In genomic region chr19:45485301-45486077, GRCh38 we compare ENCODE assay signal across 1 cellular context.
TF ChIP-seq lines count a peak whose summit lies in the region.

No MANE protein-coding gene starts in this region.

TF ChIP-seq in K562, 482 proteins besides CTCF, POLR2A, EP300 and RAD21 (continued from another document and continues in another):
- TF ChIP-seq RNF219 (CRISPR knock-in tag; IDR thresholded peaks at IDR 0.05) (no peak), FUS (optimal IDR thresholded peaks at IDR 0.05; ENCODE audit: low read depth, low read length) (no peak), TBL1XR1 (IDR thresholded peaks at IDR 0.05; ENCODE audit: low read length in 2 of 2) (no peak), GTF2E2 (tag; IDR thresholded peaks at IDR 0.05) (no peak), ZNF584 (CRISPR knock-in tag; IDR thresholded peaks at IDR 0.05; ENCODE audit: low read depth) (peak; percentile 82), ARHGAP35 (IDR thresholded peaks at IDR 0.05; ENCODE audit: partially characterized antibody) (no peak), E2F8 (IDR thresholded peaks at IDR 0.05; ENCODE audit: low read depth, partially characterized antibody) (no peak), THRA (IDR thresholded peaks at IDR 0.05) (no peak), ZNF224 (CRISPR knock-in tag; IDR thresholded peaks at IDR 0.05) (no peak), HDAC1 (IDR thresholded peaks at IDR 0.05) (no peak), ZNF766 (CRISPR knock-in tag; conservative IDR thresholded peaks at IDR 0.05) (peak; percentile 94), ZNF217 (CRISPR knock-in tag; IDR thresholded peaks at IDR 0.05) (no peak), LCOR (CRISPR knock-in tag; IDR thresholded peaks at IDR 0.05) (0 out of 2 replicates have a peak, but pooled peaks have one; percentile 61), ATF3 (IDR thresholded peaks at IDR 0.05) (no peak), ATF3 (CRISPR knock-in tag; conservative IDR thresholded peaks at IDR 0.05) (no peak), ZEB2 (IDR thresholded peaks at IDR 0.05) (no peak), PRPF4 (IDR thresholded peaks at IDR 0.05; ENCODE audit: insufficient read depth, low read depth, low read length, poor library complexity, severe bottlenecking) (no peak), MAFF (IDR thresholded peaks at IDR 0.05; ENCODE audit: low read length) (peak; percentile 52), ETV6 (IDR thresholded peaks at IDR 0.05; ENCODE audit: borderline replicate concordance in 1 of 2, low read depth in 2 of 2, low read length in 1 of 2) (no peak), ETV6 (CRISPR knock-in tag; IDR thresholded peaks at IDR 0.05; ENCODE audit: borderline replicate concordance) (no peak), ELK1 (CRISPR knock-in tag; IDR thresholded peaks at IDR 0.05) (no peak), GABPA (tag; conservative IDR thresholded peaks at IDR 0.05; ENCODE audit: low read depth) (peak; percentile 78), CEBPG (CRISPR knock-in tag; IDR thresholded peaks at IDR 0.05) (no peak), CEBPG (tag; conservative IDR thresholded peaks at IDR 0.05 in 1 of 2, IDR thresholded peaks at IDR 0.05 in 1 of 2) (no peak), MED1 (CRISPR knock-in tag; IDR thresholded peaks at IDR 0.05; ENCODE audit: borderline replicate concordance) (no peak), KDM4B (IDR thresholded peaks at IDR 0.05; ENCODE audit: borderline replicate concordance in 2 of 2, low read depth in 1 of 2) (0 out of 4 replicates have a peak, but pooled peaks of 1 of the 2 experiments have one; percentile 61), VEZF1 (CRISPR knock-in tag; IDR thresholded peaks at IDR 0.05) (peak; percentile 59), JUND (IDR thresholded peaks at IDR 0.05; ENCODE audit: borderline replicate concordance, low read depth, low read length) (0 out of 2 replicates have a peak, but pooled peaks have one; percentile 24), JUND (tag; IDR thresholded peaks at IDR 0.05; ENCODE audit: borderline replicate concordance, low read depth, low read length) (peak; percentile 29; the same call in 1 of the 3 replicates), ZBTB26 (CRISPR knock-in tag; IDR thresholded peaks at IDR 0.05) (no peak), HSF4 (CRISPR knock-in tag; IDR thresholded peaks at IDR 0.05; ENCODE audit: borderline replicate concordance) (no peak), CHD4 (IDR thresholded peaks at IDR 0.05; ENCODE audit: insufficient read depth, insufficient replicate concordance, low read depth, low read length, poor library complexity, severe bottlenecking) (no peak), DACH1 (IDR thresholded peaks at IDR 0.05; ENCODE audit: partially characterized antibody) (no peak), ZNF407 (IDR thresholded peaks at IDR 0.05; ENCODE audit: low read depth) (no peak), ZC3H11A (IDR thresholded peaks at IDR 0.05; ENCODE audit: low read depth, low read length) (no peak)
